Comparison of ENCODE assay signal across 26 cellular contexts in genomic region chr11:46426233-46426991, GRCh38. TPM values are rescaled to one million over a fixed set of nuclear protein-coding genes. Genes with fewer than 3 reads are reported as not detected.
DNase-seq lines count a peak whose midpoint lies in the region; ATAC-seq, FAIRE-seq and TF ChIP-seq lines count a peak whose summit lies in the region.
"Had no signal": no experiment of that assay in that cellular context is flagged by ENCODE, and none has a peak within 500 bp of the region (broad histone marks: within the 10 kb centered on the region; RNA-seq: fewer than 3 reads in every experiment).

No MANE protein-coding gene starts in this region.

- H2AFZ ChIP-seq in IMR-90 (replicated peaks; ENCODE audit: low read length, poor library complexity) = no peak overlapping the region
- H2AFZ ChIP-seq in GM12878 (ENCODE audit: control insufficient read depth, low read depth, low read length) = no peak overlapping the region
- H2AFZ ChIP-seq: GM23248 had no signal

- no peaks in the 10 kb centered on the region for H4K20me1 ChIP-seq in IMR-90 (ENCODE audit: insufficient read depth, low read length)
- H4K20me1 ChIP-seq in GM12878 (ENCODE audit: control insufficient read depth, insufficient read depth) = no peaks in the 10 kb centered on the region

- no peak overlapping the region for H3K27ac ChIP-seq in IMR-90 (ENCODE audit: insufficient read depth, low read length)
- H3K27ac ChIP-seq in GM12878 (ENCODE audit: control insufficient read depth, insufficient read depth) = no peak overlapping the region
- no peak overlapping the region for H3K27ac ChIP-seq in RWPE1
- H3K27ac ChIP-seq: GM23248 had no signal

- in situ Hi-C loops in IMR-90 (cut with MboI; ENCODE audit: low sequenced_read_pairs) = no loop called here
- in situ Hi-C loops in GM12878 (cut with MboI) = no loop called here

- H3K27ac Mint-ChIP-seq in nephron progenitor cell = peak overlapping the region; percentile 68
- H3K27ac Mint-ChIP-seq: CD4-positive, alpha-beta memory T cell had no signal

- no peak overlapping the region for H4K8ac ChIP-seq in IMR-90 (ENCODE audit: low read depth in 2 of 2, low read length in 2 of 2)

- peaks cover 4% of the 10 kb centered on the region; the same call in 1 of the 2 replicates for H3K9me1 ChIP-seq in IMR-90 (ENCODE audit: insufficient read depth, low read length)

- H3K27me3 ChIP-seq in BE2C (no peaks in the 10 kb centered on the region), IMR-90 (ENCODE audit: control insufficient read depth, insufficient read depth, low read length) (no peaks in the 10 kb centered on the region), GM12878 (replicated peaks in 1 of 2; ENCODE audit: control insufficient read depth in 2 of 2, insufficient read depth in 2 of 2, low read length in 1 of 2) (no peaks in the 10 kb centered on the region)
- H3K27me3 ChIP-seq: MG63 had no signal

- H3K4me1 Mint-ChIP-seq in nephron progenitor cell = peaks cover 5% of the 10 kb centered on the region

- CTCF ChIA-PET in IMR-90 (lab: Yijun Ruan, JAX) = interaction anchor here (0.7 kb wide), 1 partner anchor 66 kb away, joined by 3 read pairs; no protein-coding TSS in a partner anchor
- CTCF ChIA-PET in GM12878 (lab: Yijun Ruan, JAX) = no interaction called here
- CTCF ChIA-PET in RWPE1 (lab: Yijun Ruan, JAX) = no interaction called here

- H3K4me3 ChIP-seq in BE2C (ENCODE audit: low read depth, low read length) (no peak overlapping the region), IMR-90 (ENCODE audit: insufficient read depth, low read depth, low read length) (no peak overlapping the region), GM12878 (no peak overlapping the region)
- H3K4me3 ChIP-seq: GM23248, MG63 had no signal

- H3K9me3 ChIP-seq in BE2C (no peaks in the 10 kb centered on the region), IMR-90 (ENCODE audit: control insufficient read depth, insufficient read depth, low read length) (no peaks in the 10 kb centered on the region), GM12878 (replicated peaks; ENCODE audit: control insufficient read depth, insufficient read depth, low read length) (no peaks in the 10 kb centered on the region)
- H3K9me3 ChIP-seq: MG63 had no signal

- no peak overlapping the region for H3K14ac ChIP-seq in IMR-90 (replicated peaks; ENCODE audit: low read depth, low read length)

- H2BK20ac ChIP-seq in IMR-90 (ENCODE audit: low read depth, low read length) = no peak overlapping the region

- no peak overlapping the region for H2AK5ac ChIP-seq in IMR-90 (ENCODE audit: low read depth, low read length)

- SMC1A ChIA-PET in GM12878 (lab: Charles Lee; ENCODE audit: uncharacterized antibody, unreplicated experiment) = no interaction called here

- H3K4me2 ChIP-seq in IMR-90 (ENCODE audit: low read depth, low read length) = no peak overlapping the region
- H3K4me2 ChIP-seq in GM12878 (ENCODE audit: control insufficient read depth, insufficient read depth) = no peak overlapping the region

- H4K91ac ChIP-seq in IMR-90 (ENCODE audit: insufficient read depth, low read depth, low read length) = no peak overlapping the region

- TF ChIP-seq EP300 in GM12878 (IDR thresholded peaks at IDR 0.05; ENCODE audit: borderline replicate concordance in 1 of 2, control insufficient read depth in 1 of 2, low read depth in 2 of 2, low read length in 2 of 2) = no peak

- intact Hi-C loops in IMR-90 (cut with micrococcal nuclease) (no loop called here), GM12878 (cut with micrococcal nuclease; ENCODE audit: unreplicated experiment) (no loop called here)

- H2BK120ac ChIP-seq in IMR-90 (ENCODE audit: low read depth, low read length) = no peak overlapping the region

- RAD21 ChIA-PET in GM12878 (lab: Charles Lee; ENCODE audit: unreplicated experiment) = no interaction called here

- TF ChIP-seq POLR2A in IMR-90 (IDR thresholded peaks at IDR 0.05; ENCODE audit: low read depth, low read length) (no peak), GM12878 (IDR thresholded peaks at IDR 0.05; ENCODE audit: low read depth, low read length) (no peak)

- no peak overlapping the region for H4K5ac ChIP-seq in IMR-90 (ENCODE audit: low read depth, low read length)

- H3K4me3 Mint-ChIP-seq in nephron progenitor cell = no peak overlapping the region
- H3K4me3 Mint-ChIP-seq: CD4-positive, alpha-beta memory T cell had no signal

- no peaks in the 10 kb centered on the region for H3K36me3 ChIP-seq in BE2C
- peaks cover 17% of the 10 kb centered on the region for H3K36me3 ChIP-seq in IMR-90 (ENCODE audit: control insufficient read depth, insufficient read depth, low read length)
- peaks cover 2 to 7% of the 10 kb centered on the region in 2 experiments; a peak in 2 of 4 replicates for H3K36me3 ChIP-seq in GM12878 (ENCODE audit: control insufficient read depth in 2 of 2, insufficient read depth in 2 of 2, low read length in 1 of 2)
- H3K36me3 ChIP-seq: MG63 had no signal

- H3K4me1 ChIP-seq in BE2C = 0 out of 2 replicates have a peak, but pooled peaks cover 4% of the 10 kb centered on the region
- no peaks in the 10 kb centered on the region for H3K4me1 ChIP-seq in IMR-90 (ENCODE audit: control insufficient read depth, insufficient read depth, low read length)
- H3K4me1 ChIP-seq in GM12878 (ENCODE audit: control insufficient read depth, insufficient read depth, low read length) = no peaks in the 10 kb centered on the region

- no TSS peak for BruUV-seq in IMR-90 (replicated peaks; lab: Mats Ljungman, UMichigan)
- BruUV-seq in GM12878 (replicated peaks; lab: Mats Ljungman, UMichigan) = no TSS peak

- peaks cover 4% of the 10 kb centered on the region for H3K27me3 Mint-ChIP-seq in nephron progenitor cell (ENCODE audit: low read depth, poor library complexity)
- H3K27me3 Mint-ChIP-seq: CD4-positive, alpha-beta memory T cell had no signal

- no peak overlapping the region for H2BK15ac ChIP-seq in IMR-90 (ENCODE audit: low read depth, low read length)

- H3K9ac ChIP-seq in IMR-90 (ENCODE audit: low read depth, low read length) (no peak overlapping the region), GM12878 (ENCODE audit: control insufficient read depth, insufficient read depth, low read length) (no peak overlapping the region)
- H3K9ac ChIP-seq: GM23248 had no signal

- no peak for ATAC-seq in IMR-90 (ENCODE audit: low read depth)
- ATAC-seq in GM12878 = no peak

- WGBS in IMR-90 (ENCODE audit: extremely low coverage in 2 of 2, insufficient read length in 1 of 2), 2 experiments = 100% methylated on average over 2 of the region's 4 CpGs; no CpG with 5 or more reads in 1 of the 2 experiments
- 78% methylated on average over 4 of the region's 4 CpGs for WGBS in GM12878 (ENCODE audit: insufficient coverage, insufficient replicate concordance, low lambda C conversion rate, missing lambda C conversion rate)

- no peak for TF ChIP-seq CTCF in BE2C (IDR thresholded peaks at IDR 0.05; ENCODE audit: low read depth, low read length)
- no peak for TF ChIP-seq CTCF in IMR-90 (conservative IDR thresholded peaks at IDR 0.05; ENCODE audit: low read depth, low read length)
- TF ChIP-seq CTCF in GM12878 (IDR thresholded peaks at IDR 0.05 in 2 of 3, conservative IDR thresholded peaks at IDR 0.05 in 1 of 3; ENCODE audit: control insufficient read depth in 2 of 3, extremely low read depth in 1 of 3, insufficient read depth in 1 of 3, low read depth in 3 of 3, low read length in 3 of 3) = no peak
- no peak for TF ChIP-seq CTCF in nephron progenitor cell (IDR thresholded peaks at IDR 0.05)
- TF ChIP-seq CTCF in RWPE1 (conservative IDR thresholded peaks at IDR 0.05; ENCODE audit: low read depth) = no peak

- no peak for FAIRE-seq in GM12878 (lab: Jason Lieb, UNC)
- FAIRE-seq: A204.1 had no signal

- DNase-seq in BE2C (peak; percentile 18), IMR-90 (no peak), GM12878 (ENCODE audit: low read depth, low spot score) (no peak), nephron progenitor cell (no peak), RWPE1 (ENCODE audit: low spot score) (no peak), hippocampal formation (lab: John Stamatoyannopoulos, UW) (no peak), midbrain (lab: John Stamatoyannopoulos, UW) (no peak)
- DNase-seq: AML-193; C1 segment of cervical spinal cord; CD4-positive, alpha-beta memory T cell; COR-L47; DMS53; GM23248; HCEC 1CT; MG63; NCI-H1105 treated with DMSO at 0.1 percent for 48 hours; NCI-H146; NCI-H1930; NCI-H2107; NCI-H446 treated with DMSO at 0.1 percent for 48 hours; NCI-H526; NK-92 treated with Interleukin-12 subunit alpha and Interleukin-12 subunit beta, amount 100 ng/mL, for 24 hours; RPMI8226; SHP77 had no signal

- H3K18ac ChIP-seq in IMR-90 (ENCODE audit: low read depth, low read length) = no peak overlapping the region

- no peaks in the 10 kb centered on the region for H3K9me3 Mint-ChIP-seq in nephron progenitor cell
- H3K9me3 Mint-ChIP-seq: CD4-positive, alpha-beta memory T cell had no signal

- no peak overlapping the region for H3K56ac ChIP-seq in IMR-90 (ENCODE audit: extremely low read depth, insufficient read depth, low read length)

- TF ChIP-seq RAD21 in IMR-90 (IDR thresholded peaks at IDR 0.05; ENCODE audit: low read length) (no peak), GM12878 (IDR thresholded peaks at IDR 0.05; ENCODE audit: insufficient read depth, low read depth, low read length) (no peak)

- dilution Hi-C loops in IMR-90 (cut with HindIII; ENCODE audit: low sequenced_read_pairs, unreplicated experiment) = no loop called here

- peaks cover 0 to 9% of the 10 kb centered on the region in 2 experiments; a peak in 1 of 4 replicates for H3K79me1 ChIP-seq in IMR-90 (ENCODE audit: low read depth in 1 of 2, low read length in 2 of 2)

- H3K4ac ChIP-seq in IMR-90 (ENCODE audit: low read depth, low read length) = no peak overlapping the region

- peak overlapping the region; percentile 31 for H2AK9ac ChIP-seq in IMR-90 (replicated peaks; ENCODE audit: low read depth, low read length, poor library complexity)

- no peak overlapping the region for H2BK5ac ChIP-seq in IMR-90 (ENCODE audit: low read depth, low read length, poor library complexity, severe bottlenecking)

- POLR2A ChIA-PET in IMR-90 (lab: Charles Lee; ENCODE audit: unreplicated experiment) = no interaction called here
- POLR2A ChIA-PET in GM12878 (lab: Charles Lee) = no interaction called here
- POLR2A ChIA-PET in RWPE1 (lab: Yijun Ruan, JAX; ENCODE audit: low non-redundant PET) = no interaction called here

- no peaks in the 10 kb centered on the region for H3K79me2 ChIP-seq in GM12878 (ENCODE audit: control insufficient read depth, insufficient read depth, low read length)

- H3K36me3 Mint-ChIP-seq in nephron progenitor cell (ENCODE audit: low read depth) = peaks cover 44% of the 10 kb centered on the region

- no peak overlapping the region for H3K23ac ChIP-seq in IMR-90 (ENCODE audit: low read depth, low read length)

RNA-seq across cellular contexts. Expression of gene CHRM4, which starts 34.8 kb away (rescaled TPM):
- polyA plus RNA-seq in BE2C (2012; ENCODE audit: insufficient read depth, insufficient read length, low read depth) = not detected
- total RNA-seq in IMR-90 (2012; rRNA removed) (0.18 and 0.28 TPM in 2 replicates), GM12878 (2014; rRNA removed) (0.23 TPM in 1 of 2 replicates, not detected in the other), GM12878 (2014; rRNA removed; fragmentation: Illumina TruSeq; extraction: Trizol) (not detected in 2 replicates), GM12878 (2021) (0.13 TPM in 1 of 2 replicates, not detected in the other)
- polyA plus RNA-seq in IMR-90 (2012; rRNA removed) (0.09 and 0.19 TPM in 2 replicates), GM12878 (2011; rRNA removed) (not detected in 2 replicates), GM12878 (2014; fragmentation: Illumina TruSeq; extraction: Trizol) (0.12 TPM in 1 of 2 replicates, not detected in the other), GM12878 (2014; fragmentation: Nextera tagmentation; extraction: Ambion mirVana) (not detected), GM12878 (2014; rRNA removed) (not detected in 2 replicates), GM12878 (2016; fragmentation: Nextera tagmentation; extraction: Ambion mirVana) (not detected)
- 0.16 and 0.19 TPM in 2 replicates for polyA plus RNA-seq in IMR-90 (2012; cell fraction: cytosol; rRNA removed)
- 0.49 and 1.0 TPM in 2 replicates for polyA plus RNA-seq in IMR-90 (2012; cell fraction: nucleus; rRNA removed; ENCODE audit: low replicate concordance)
- total RNA-seq in GM12878 (2013; cell fraction: nucleolus; rRNA removed) = not detected in 2 replicates
- polyA plus RNA-seq in GM12878 (2011; ENCODE audit: low read depth) = 0.17 TPM
- 0.04 and 0.05 TPM in 2 replicates for polyA plus RNA-seq in GM12878 (2011; cell fraction: cytosol; rRNA removed)
- 0.13 TPM in 1 of 2 replicates, not detected in the other for polyA plus RNA-seq in GM12878 (2011; cell fraction: nucleus; rRNA removed)
- 0.11 and 0.16 TPM in 2 replicates for polyA plus RNA-seq in GM12878 (2012)
- polyA minus RNA-seq in GM12878 (2011; rRNA and poly(A)+ RNA removed) = not detected in 2 replicates
- not detected in 2 replicates for polyA minus RNA-seq in GM12878 (2011; cell fraction: cytosol; rRNA and poly(A)+ RNA removed)
- polyA minus RNA-seq in GM12878 (2011; cell fraction: nucleus; rRNA and poly(A)+ RNA removed) = not detected in 2 replicates
- total RNA-seq: CD4-positive, alpha-beta memory T cell; Daoy; GM23248 had no signal
- polyA plus RNA-seq: GM23248 had no signal

RNA-seq across cellular contexts. Expression of gene MDK, which starts 44.9 kb away (rescaled TPM):
- 215 TPM for polyA plus RNA-seq in BE2C (2012; ENCODE audit: insufficient read depth, insufficient read length, low read depth)
- total RNA-seq in IMR-90 (2012; rRNA removed) (23.1 and 25.8 TPM in 2 replicates), GM12878 (2014; rRNA removed) (6.9 and 8.5 TPM in 2 replicates), GM12878 (2014; rRNA removed; fragmentation: Illumina TruSeq; extraction: Trizol) (4.7 and 5.5 TPM in 2 replicates), GM12878 (2021) (11.2 and 12.8 TPM in 2 replicates)
- polyA plus RNA-seq in IMR-90 (2012; rRNA removed) (377 and 389 TPM in 2 replicates), GM12878 (2011; rRNA removed) (2.6 and 3.8 TPM in 2 replicates), GM12878 (2014; fragmentation: Illumina TruSeq; extraction: Trizol) (3.0 and 12.3 TPM in 2 replicates), GM12878 (2014; fragmentation: Nextera tagmentation; extraction: Ambion mirVana) (1 to 10 TPM in 1 of 2 experiments, under 1 TPM in 1; 0.77 to 2.3 TPM), GM12878 (2014; rRNA removed) (12.6 and 17.8 TPM in 2 replicates), GM12878 (2016; fragmentation: Nextera tagmentation; extraction: Ambion mirVana) (10 to 100 TPM; 11.8 to 13.7 TPM)
- polyA plus RNA-seq in IMR-90 (2012; cell fraction: cytosol; rRNA removed) = 720 and 780 TPM in 2 replicates
- 135 and 153 TPM in 2 replicates for polyA plus RNA-seq in IMR-90 (2012; cell fraction: nucleus; rRNA removed; ENCODE audit: low replicate concordance)
- 9.0 and 12.6 TPM in 2 replicates for total RNA-seq in GM12878 (2013; cell fraction: nucleolus; rRNA removed)
- polyA plus RNA-seq in GM12878 (2011; ENCODE audit: low read depth) = 7.4 TPM
- 9.0 and 10.2 TPM in 2 replicates for polyA plus RNA-seq in GM12878 (2011; cell fraction: cytosol; rRNA removed)
- 4.6 and 4.7 TPM in 2 replicates for polyA plus RNA-seq in GM12878 (2011; cell fraction: nucleus; rRNA removed)
- polyA plus RNA-seq in GM12878 (2012) = 6.1 and 9.0 TPM in 2 replicates
- polyA minus RNA-seq in GM12878 (2011; rRNA and poly(A)+ RNA removed) = 1.4 and 1.5 TPM in 2 replicates
- polyA minus RNA-seq in GM12878 (2011; cell fraction: cytosol; rRNA and poly(A)+ RNA removed) = 2.5 TPM in 1 of 2 replicates, not detected in the other
- 0.48 and 1.3 TPM in 2 replicates for polyA minus RNA-seq in GM12878 (2011; cell fraction: nucleus; rRNA and poly(A)+ RNA removed)
- polyA plus RNA-seq: CD4-positive, alpha-beta memory T cell had no signal
